Comparison of ENCODE assay signal across 8 cellular contexts in the genomic region with DNA sequence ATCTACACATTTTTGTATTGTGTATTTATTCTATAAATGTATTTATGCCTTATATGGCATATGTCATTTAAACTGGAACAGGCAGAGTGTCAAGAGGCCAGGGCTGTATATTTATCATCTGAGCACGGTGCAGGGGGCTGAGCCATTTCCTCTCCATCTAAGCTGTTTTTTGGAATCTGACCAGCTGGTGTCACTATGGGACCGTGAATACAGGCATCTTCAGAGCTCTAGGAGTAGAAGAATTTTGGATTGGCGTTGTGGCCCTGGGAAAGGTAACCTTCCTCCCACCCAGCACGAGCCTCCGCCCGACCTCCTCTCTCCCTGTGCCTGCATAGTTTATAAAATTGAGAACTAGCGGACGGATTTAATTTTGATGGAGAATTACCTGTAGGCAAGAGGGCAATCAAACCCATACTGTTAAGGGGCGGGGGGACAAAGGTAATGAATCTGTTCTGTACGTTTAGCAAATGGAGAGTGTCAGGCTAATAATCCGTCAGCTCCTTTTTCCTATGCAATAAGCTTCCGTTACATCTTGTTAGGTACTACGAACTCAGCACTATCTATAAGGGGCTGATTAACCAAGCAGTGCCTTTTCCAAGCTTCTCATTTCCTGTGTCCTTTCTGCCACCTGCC. TPM values are rescaled to one million over a fixed set of nuclear protein-coding genes. Genes with fewer than 3 reads are reported as not detected.
DNase-seq lines count a peak whose midpoint lies in the region; ATAC-seq and TF ChIP-seq lines count a peak whose summit lies in the region.

No MANE protein-coding gene starts in this region.

- H3K36me3 ChIP-seq in BJ (ENCODE audit: control insufficient read depth, insufficient read depth, low read length) (no peaks in the 10 kb centered on the region), parathyroid adenoma (ENCODE audit: control insufficient read depth, insufficient read depth, low read length) (no peaks in the 10 kb centered on the region)

- POLR2A ChIA-PET in BJ (lab: Charles Lee) = interaction anchor here (0.8 kb wide), 1 partner anchor 88 kb away, joined by 3 read pairs; no protein-coding TSS in a partner anchor

- H3K27me3 ChIP-seq in BJ (ENCODE audit: control insufficient read depth, insufficient read depth, low read length) (no peaks in the 10 kb centered on the region), foreskin keratinocyte (peaks cover 3% of the 10 kb centered on the region), parathyroid adenoma (ENCODE audit: control insufficient read depth, insufficient read depth, low read length) (no peaks in the 10 kb centered on the region)

- H3K27ac ChIP-seq in foreskin keratinocyte (no peak overlapping the region), parathyroid adenoma (no peak overlapping the region)

- no peak overlapping the region for H3K4me2 ChIP-seq in parathyroid adenoma (ENCODE audit: low read length)

- no peak overlapping the region for H3K9ac ChIP-seq in parathyroid adenoma

- CTCF ChIA-PET in BJ (lab: Yijun Ruan, JAX) = interaction anchor here (0.6 to 12.1 kb wide), 43 partner anchors 8 to 851 kb away, joined by 3 to 340 read pairs (median 5); partner anchors contain the start of gene EEF1E1

- no peak overlapping the region for H2AFZ ChIP-seq in parathyroid adenoma

- no peaks in the 10 kb centered on the region for H3K9me3 ChIP-seq in parathyroid adenoma (ENCODE audit: control insufficient read depth, low read length)

- peak; percentile 66 for TF ChIP-seq CTCF in BJ (IDR thresholded peaks at IDR 0.05; ENCODE audit: insufficient read depth, low read depth, low read length)
- TF ChIP-seq CTCF in foreskin keratinocyte (conservative IDR thresholded peaks at IDR 0.05) = peak; percentile 73
- peak; percentile 59 for TF ChIP-seq CTCF in parathyroid adenoma (IDR thresholded peaks at IDR 0.05)

- no peaks in the 10 kb centered on the region for H3K79me2 ChIP-seq in parathyroid adenoma

- DNase-seq in BJ (ENCODE audit: low read depth) (no peak), NCI-H774 (lab: John Stamatoyannopoulos, UW) (peak; percentile 53), activated T-cell treated with anti-CD3 and anti-CD28 coated beads for 4 hours (peak; percentile 24), foreskin keratinocyte (peak; percentile 19 to 42)

- H3K4me1 ChIP-seq in foreskin keratinocyte (no peaks in the 10 kb centered on the region), parathyroid adenoma (no peaks in the 10 kb centered on the region)

- ATAC-seq in GM18907 (IDR thresholded peaks at IDR 0.05; ENCODE audit: unreplicated experiment) = peak; percentile 74
- ATAC-seq in HG03520 (IDR thresholded peaks at IDR 0.05; ENCODE audit: unreplicated experiment) = peak; percentile 72
- ATAC-seq in foreskin keratinocyte = peak; percentile 82
- ATAC-seq in GM21737 (IDR thresholded peaks at IDR 0.05; ENCODE audit: unreplicated experiment) = no peak

- H3K4me3 ChIP-seq in BJ (ENCODE audit: low read depth, low read length) (no peak overlapping the region), parathyroid adenoma (ENCODE audit: low read depth, low read length) (no peak overlapping the region)

RNA-seq across cellular contexts. Expression of gene EEF1E1, which starts 29.0 kb away (rescaled TPM):
- 26.4 and 44.9 TPM in 2 replicates for polyA plus RNA-seq in BJ (2011; rRNA removed)
- polyA minus RNA-seq in BJ (2011; rRNA and poly(A)+ RNA removed) = 7.2 and 12.8 TPM in 2 replicates
- 57.7 and 58.1 TPM in 2 replicates for total RNA-seq in foreskin keratinocyte
- polyA plus RNA-seq in foreskin keratinocyte = 62.1 and 63.4 TPM in 2 replicates
